6 cellular contexts compared by ENCODE assay signal in genomic region chr1:203114202-203114601, GRCh38. TPM values are rescaled to one million over a fixed set of nuclear protein-coding genes. Genes with fewer than 3 reads are reported as not detected.
"Had no signal": no experiment of that assay in that cellular context is flagged by ENCODE, and none has a peak within 500 bp of the region (broad histone marks: within the 10 kb centered on the region; RNA-seq: fewer than 3 reads in every experiment).

No MANE protein-coding gene starts in this region.

- H3K4me2 ChIP-seq: GM23338 had no signal

- DNase-seq: H9, HCEC 1CT, IMR-90 had no signal

- H3K27ac Mint-ChIP-seq: GM23338, H9 had no signal

- H2AFZ ChIP-seq: GM23338 had no signal

- H3K9me3 Mint-ChIP-seq: GM23338, H9 had no signal

- H3K4me3 ChIP-seq: GM23338 had no signal

- H3K4me3 Mint-ChIP-seq: GM23338, H9 had no signal

RNA-seq across cellular contexts. Expression of gene MYOG, which starts 28.4 kb away (rescaled TPM):
- total RNA-seq: GM23338, H1, H9, HT-29, IMR-90 had no signal
